Comparison of ENCODE assay signal across 26 cellular contexts in genomic region chr1:56415720-56416119, GRCh38.
"Had no signal": no experiment of that assay in that cellular context is flagged by ENCODE, and none has a peak within 500 bp of the region (broad histone marks: within the 10 kb centered on the region; RNA-seq: fewer than 3 reads in every experiment).

No MANE protein-coding gene starts in this region.

- H3K27ac ChIP-seq: breast epithelium, SJSA1 had no signal

- H3K4me3 ChIP-seq: breast epithelium, SJSA1 had no signal

- ATAC-seq: activated CD4-positive, CD25-positive, alpha-beta regulatory T cell treated with anti-CD3 and anti-CD28 coated beads, Interleukin-2, amount 50 U/mL, for 24 hours; activated CD8-positive, alpha-beta memory T cell treated with anti-CD3 and anti-CD28 coated beads, Interleukin-2, amount 10 ng/mL, durations not matched to agents 7 days and 5 days; SK-N-SH treated with all-trans-retinoic acid at 6 μM for 48 hours had no signal

- H3K4me1 ChIP-seq: breast epithelium had no signal

- H3K9me3 ChIP-seq: breast epithelium, SJSA1 had no signal

- H3K4me3 Mint-ChIP-seq: activated CD8-positive, alpha-beta memory T cell treated with anti-CD3 and anti-CD28 coated beads, Interleukin-2, amount 10 ng/mL, durations not matched to agents 7 days and 5 days; activated naive CD4-positive, alpha-beta T cell treated with anti-CD3 and anti-CD28 coated beads, Interleukin-2, amount 50 U/mL, for 24 hours; activated T-cell treated with anti-CD3 and anti-CD28 coated beads, Interleukin-2, amount 50 U/mL, for 24 hours; activated T-helper 1 cell treated with anti-CD3 and anti-CD28 coated beads, Interleukin-12 subunit alpha, Interleukin-12 subunit beta, Interleukin-2, Interleukin-4 antibody, amounts not matched to agents 30 ng/mL and 10 ng/mL and 1 ng/mL, durations not matched to agents 14 hours and 24 hours and 36 hours; T-helper 2 cell treated with Interferon-gamma antibody and Interleukin-4, amounts not matched to agents 5 μg/mL and 100 μg/mL, for 36 hours had no signal

- H3K27me3 Mint-ChIP-seq: activated CD8-positive, alpha-beta memory T cell treated with anti-CD3 and anti-CD28 coated beads, Interleukin-2, amount 10 ng/mL, durations not matched to agents 7 days and 5 days; activated T-cell treated with anti-CD3 and anti-CD28 coated beads, Interleukin-2, amount 50 U/mL, for 24 hours had no signal

- DNase-seq: activated CD4-positive, alpha-beta T cell treated with anti-CD3 and anti-CD28 coated beads for 4 hours; activated CD4-positive, alpha-beta T cell treated with anti-CD3 and anti-CD28 coated beads, Interleukin-2, amount 50 U/mL, for 4 hours; activated CD8-positive, alpha-beta memory T cell treated with anti-CD3 and anti-CD28 coated beads, Interleukin-2, amount 10 ng/mL, durations not matched to agents 7 days and 5 days; activated effector memory CD4-positive, alpha-beta T cell treated with Interleukin-2 at 50 U/mL for 16 hours; activated naive CD4-positive, alpha-beta T cell; activated T-cell treated with anti-CD3 and anti-CD28 coated beads, Interleukin-2, amount 50 U/mL, for 24 hours; aorta; caudate nucleus; Karpas-422; NCI-H1092; NCI-H2029; NCI-H2107; NCI-H345; NCI-H510A; NK-92 treated with Interleukin-12 subunit alpha and Interleukin-12 subunit beta, amount 100 ng/mL, for 24 hours; OCI-M1; SHP77; SW 1271 had no signal

- H3K36me3 ChIP-seq: breast epithelium, SJSA1 had no signal

- H3K36me3 Mint-ChIP-seq: activated CD8-positive, alpha-beta memory T cell treated with anti-CD3 and anti-CD28 coated beads, Interleukin-2, amount 10 ng/mL, durations not matched to agents 7 days and 5 days; activated naive CD4-positive, alpha-beta T cell treated with anti-CD3 and anti-CD28 coated beads, Interleukin-2, amount 50 U/mL, for 24 hours had no signal

- FAIRE-seq: RCC 7860 had no signal

- H3K9me3 Mint-ChIP-seq: activated naive CD4-positive, alpha-beta T cell treated with anti-CD3 and anti-CD28 coated beads, Interleukin-2, amount 50 U/mL, for 24 hours; activated T-cell treated with anti-CD3 and anti-CD28 coated beads, Interleukin-2, amount 50 U/mL, for 24 hours; activated T-helper 1 cell treated with anti-CD3 and anti-CD28 coated beads, Interleukin-12 subunit alpha, Interleukin-12 subunit beta, Interleukin-2, Interleukin-4 antibody, amounts not matched to agents 30 ng/mL and 10 ng/mL and 1 ng/mL, durations not matched to agents 14 hours and 24 hours and 36 hours; T-helper 2 cell treated with Interferon-gamma antibody and Interleukin-4, amounts not matched to agents 5 μg/mL and 100 μg/mL, for 36 hours had no signal

- H3K27me3 ChIP-seq: breast epithelium, SJSA1 had no signal

- H3K27ac Mint-ChIP-seq: activated CD8-positive, alpha-beta memory T cell treated with anti-CD3 and anti-CD28 coated beads, Interleukin-2, amount 10 ng/mL, durations not matched to agents 7 days and 5 days; activated naive CD4-positive, alpha-beta T cell treated with anti-CD3 and anti-CD28 coated beads, Interleukin-2, amount 50 U/mL, for 24 hours; activated T-cell treated with anti-CD3 and anti-CD28 coated beads, Interleukin-2, amount 50 U/mL, for 24 hours; activated T-helper 1 cell treated with anti-CD3 and anti-CD28 coated beads, Interleukin-12 subunit alpha, Interleukin-12 subunit beta, Interleukin-2, Interleukin-4 antibody, amounts not matched to agents 30 ng/mL and 10 ng/mL and 1 ng/mL, durations not matched to agents 14 hours and 24 hours and 36 hours; T-helper 2 cell treated with Interferon-gamma antibody and Interleukin-4, amounts not matched to agents 5 μg/mL and 100 μg/mL, for 36 hours had no signal

- H3K4me1 Mint-ChIP-seq: activated CD8-positive, alpha-beta memory T cell treated with anti-CD3 and anti-CD28 coated beads, Interleukin-2, amount 10 ng/mL, durations not matched to agents 7 days and 5 days; activated naive CD4-positive, alpha-beta T cell treated with anti-CD3 and anti-CD28 coated beads, Interleukin-2, amount 50 U/mL, for 24 hours had no signal
